In the genomic region with DNA sequence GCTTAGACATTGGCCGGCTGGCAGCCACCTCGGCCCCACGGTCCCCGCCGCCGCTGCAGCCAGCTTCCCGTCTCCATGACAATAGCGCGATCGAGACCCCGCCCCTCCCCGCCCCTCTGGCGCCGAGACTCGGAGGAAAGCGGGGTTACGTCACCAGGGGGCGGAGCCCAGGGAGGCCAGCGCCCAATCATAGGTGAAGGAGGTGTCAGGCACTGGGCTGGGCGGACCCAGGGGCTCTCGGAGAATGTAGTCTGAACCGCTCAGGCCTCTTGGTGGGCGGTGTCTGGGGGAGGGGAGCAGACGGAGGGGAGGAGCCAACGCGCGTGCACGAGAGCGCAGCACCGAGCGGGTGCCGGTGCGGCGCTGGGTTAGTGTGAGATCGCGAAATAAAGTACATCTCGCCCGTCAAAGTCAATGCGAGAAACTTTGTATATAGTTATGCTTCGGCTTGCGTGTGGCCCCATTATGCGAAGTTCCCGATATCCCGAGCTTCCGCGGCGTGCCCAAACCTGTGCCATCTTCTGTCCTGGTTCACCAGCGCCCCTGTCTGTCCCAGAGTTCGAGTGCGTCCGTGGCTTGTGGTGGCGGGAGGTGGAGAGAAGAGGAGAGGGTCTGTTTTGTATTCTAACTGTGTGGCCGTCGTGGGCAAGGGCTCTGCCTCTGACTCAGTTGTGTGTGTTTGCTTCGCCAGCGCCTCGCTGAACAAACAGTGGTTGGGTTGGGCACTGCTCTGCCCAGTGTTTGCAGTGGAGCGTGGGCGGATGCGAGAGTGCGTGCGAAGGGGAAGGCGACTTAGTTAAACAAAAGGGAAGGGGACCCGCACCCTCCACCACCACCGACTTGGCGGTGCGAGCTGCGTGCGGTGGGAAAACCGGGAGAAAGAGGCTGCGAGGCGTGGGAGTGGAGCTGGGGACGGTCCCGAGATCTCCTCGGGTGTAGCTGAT, we compare ENCODE assay signal across 8 cellular contexts. TPM values are rescaled to one million over a fixed set of nuclear protein-coding genes. Genes with fewer than 3 reads are reported as not detected.
DNase-seq lines count a peak whose midpoint lies in the region; ATAC-seq and TF ChIP-seq lines count a peak whose summit lies in the region.

No MANE protein-coding gene starts in this region.

- peak overlapping the region; percentile 95 for H3K4me3 ChIP-seq in AG10803 (ENCODE audit: low read length)
- H3K4me3 ChIP-seq in colonic mucosa = peak overlapping the region; percentile 56

- no peaks in the 10 kb centered on the region for H3K36me3 ChIP-seq in colonic mucosa

- TF ChIP-seq CTCF in AG10803 (conservative IDR thresholded peaks at IDR 0.05; ENCODE audit: low read length) (peak; percentile 27), colonic mucosa (IDR thresholded peaks at IDR 0.05) (no peak)

- peaks cover 16% of the 10 kb centered on the region for H3K4me1 ChIP-seq in colonic mucosa

- ATAC-seq in GM19025 (IDR thresholded peaks at IDR 0.05; ENCODE audit: low read depth, unreplicated experiment) (peak; percentile 83), HG03354 (IDR thresholded peaks at IDR 0.05; ENCODE audit: poor library complexity, severe bottlenecking, unreplicated experiment) (peak; percentile 96)

- DNase-seq in AG10803 (ENCODE audit: low read depth) (peak; percentile 99), NCI-H446 (lab: John Stamatoyannopoulos, UW) (peak; percentile 91 to 96), colonic mucosa (peak; percentile 100), left kidney (ENCODE audit: low read depth, low spot score) (peak; percentile 100)
- DNase-seq in activated CD4-positive, alpha-beta T cell treated with anti-CD3 and anti-CD28 coated beads for 24 hours (ENCODE audit: low read depth in 2 of 2) = peak; percentile 91 to 94
- peak; percentile 93 to 97 for DNase-seq in stimulated activated CD4-positive, alpha-beta T cell treated with anti-CD3 and anti-CD28 coated beads, Interleukin-2, amount 100 ng/mL, for 24 hours

- intact Hi-C loops in colonic mucosa (cut with DNase I) = loop anchor here (10.0 kb wide), 1 partner anchor 645 kb away; the partner anchor contains the start of gene IRX3

- no peak overlapping the region for H3K27ac ChIP-seq in colonic mucosa

- no peaks in the 10 kb centered on the region for H3K9me3 ChIP-seq in colonic mucosa

- peak overlapping the region in 1 of 2 donors; percentile 6 for H3K9ac ChIP-seq in colonic mucosa (ENCODE audit: low read depth in 2 of 2, low read length in 2 of 2)

- H3K27me3 ChIP-seq in colonic mucosa = peaks cover 71% of the 10 kb centered on the region

RNA-seq across cellular contexts. Expression of gene IRX5, which starts 1.3 kb away (rescaled TPM):
- total RNA-seq in colonic mucosa = under 1 TPM; 0.11 to 0.17 TPM
